ENCODE assay signal across 1 cellular context in the genomic region with DNA sequence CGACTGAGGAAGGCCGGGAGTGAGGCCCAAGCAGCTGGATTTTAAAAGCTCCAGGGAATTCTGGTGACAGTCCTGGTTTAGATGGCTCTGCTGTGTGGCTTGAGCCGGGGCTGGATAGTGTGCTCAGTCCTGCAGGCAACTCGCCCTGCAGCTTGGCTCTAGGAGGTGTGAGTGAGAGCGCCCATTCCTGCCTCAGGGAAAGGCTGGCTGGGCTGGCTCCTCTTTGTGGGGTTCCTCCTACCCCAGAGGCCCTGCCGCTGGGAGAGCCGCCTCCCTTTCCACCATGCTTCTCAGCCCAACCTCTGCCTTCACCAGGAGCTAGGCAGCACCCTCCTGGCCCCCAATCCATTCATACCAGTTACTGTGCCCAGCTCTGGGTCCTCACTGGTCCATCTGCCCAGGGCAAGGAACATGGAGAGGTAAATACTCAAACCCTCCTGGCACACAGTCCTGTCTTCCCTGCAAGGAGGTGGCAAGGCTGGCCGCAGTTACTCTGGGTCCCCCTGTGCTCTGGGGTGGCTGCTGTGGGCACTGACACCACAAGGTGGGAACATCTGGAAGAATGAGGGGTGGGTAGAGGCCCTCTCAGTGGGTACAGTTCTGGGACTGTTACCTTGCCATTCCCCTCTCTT.
TF ChIP-seq lines count a peak whose summit lies in the region.

No MANE protein-coding gene starts in this region.

TF ChIP-seq in H1, 55 proteins besides CTCF, POLR2A, EP300 and RAD21:
- TF ChIP-seq CHD2 (IDR thresholded peaks at IDR 0.05; ENCODE audit: low read length) (no peak), NANOG (IDR thresholded peaks at IDR 0.05; ENCODE audit: insufficient read depth, low read depth, low read length, poor library complexity, severe bottlenecking) (no peak), KDM1A (IDR thresholded peaks at IDR 0.05; ENCODE audit: borderline replicate concordance, low read length) (no peak), NRF1 (IDR thresholded peaks at IDR 0.05; ENCODE audit: low read depth, low read length) (no peak), JUN (IDR thresholded peaks at IDR 0.05; ENCODE audit: low read depth, low read length) (no peak), YY1 (IDR thresholded peaks at IDR 0.05; ENCODE audit: low read depth, low read length) (no peak), CBX8 (IDR thresholded peaks at IDR 0.05; ENCODE audit: borderline replicate concordance, low read depth, low read length) (no peak), SP2 (IDR thresholded peaks at IDR 0.05; ENCODE audit: low read length) (no peak), JUND (IDR thresholded peaks at IDR 0.05; ENCODE audit: low read length) (no peak), TAF1 (IDR thresholded peaks at IDR 0.05; ENCODE audit: low read depth, low read length) (no peak), SIRT6 (IDR thresholded peaks at IDR 0.05; ENCODE audit: low read length) (no peak), TBP (IDR thresholded peaks at IDR 0.05; ENCODE audit: low read depth, low read length) (no peak), SAP30 (IDR thresholded peaks at IDR 0.05; ENCODE audit: insufficient read depth, insufficient replicate concordance, low read length) (no peak)
- TF ChIP-seq, protein P1, sequence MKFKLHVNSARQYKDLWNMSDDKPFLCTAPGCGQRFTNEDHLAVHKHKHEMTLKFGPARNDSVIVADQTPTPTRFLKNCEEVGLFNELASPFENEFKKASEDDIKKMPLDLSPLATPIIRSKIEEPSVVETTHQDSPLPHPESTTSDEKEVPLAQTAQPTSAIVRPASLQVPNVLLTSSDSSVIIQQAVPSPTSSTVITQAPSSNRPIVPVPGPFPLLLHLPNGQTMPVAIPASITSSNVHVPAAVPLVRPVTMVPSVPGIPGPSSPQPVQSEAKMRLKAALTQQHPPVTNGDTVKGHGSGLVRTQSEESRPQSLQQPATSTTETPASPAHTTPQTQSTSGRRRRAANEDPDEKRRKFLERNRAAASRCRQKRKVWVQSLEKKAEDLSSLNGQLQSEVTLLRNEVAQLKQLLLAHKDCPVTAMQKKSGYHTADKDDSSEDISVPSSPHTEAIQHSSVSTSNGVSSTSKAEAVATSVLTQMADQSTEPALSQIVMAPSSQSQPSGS (IDR thresholded peaks at IDR 0.05; ENCODE audit: low read length): no peak
- TF ChIP-seq, protein P2, sequence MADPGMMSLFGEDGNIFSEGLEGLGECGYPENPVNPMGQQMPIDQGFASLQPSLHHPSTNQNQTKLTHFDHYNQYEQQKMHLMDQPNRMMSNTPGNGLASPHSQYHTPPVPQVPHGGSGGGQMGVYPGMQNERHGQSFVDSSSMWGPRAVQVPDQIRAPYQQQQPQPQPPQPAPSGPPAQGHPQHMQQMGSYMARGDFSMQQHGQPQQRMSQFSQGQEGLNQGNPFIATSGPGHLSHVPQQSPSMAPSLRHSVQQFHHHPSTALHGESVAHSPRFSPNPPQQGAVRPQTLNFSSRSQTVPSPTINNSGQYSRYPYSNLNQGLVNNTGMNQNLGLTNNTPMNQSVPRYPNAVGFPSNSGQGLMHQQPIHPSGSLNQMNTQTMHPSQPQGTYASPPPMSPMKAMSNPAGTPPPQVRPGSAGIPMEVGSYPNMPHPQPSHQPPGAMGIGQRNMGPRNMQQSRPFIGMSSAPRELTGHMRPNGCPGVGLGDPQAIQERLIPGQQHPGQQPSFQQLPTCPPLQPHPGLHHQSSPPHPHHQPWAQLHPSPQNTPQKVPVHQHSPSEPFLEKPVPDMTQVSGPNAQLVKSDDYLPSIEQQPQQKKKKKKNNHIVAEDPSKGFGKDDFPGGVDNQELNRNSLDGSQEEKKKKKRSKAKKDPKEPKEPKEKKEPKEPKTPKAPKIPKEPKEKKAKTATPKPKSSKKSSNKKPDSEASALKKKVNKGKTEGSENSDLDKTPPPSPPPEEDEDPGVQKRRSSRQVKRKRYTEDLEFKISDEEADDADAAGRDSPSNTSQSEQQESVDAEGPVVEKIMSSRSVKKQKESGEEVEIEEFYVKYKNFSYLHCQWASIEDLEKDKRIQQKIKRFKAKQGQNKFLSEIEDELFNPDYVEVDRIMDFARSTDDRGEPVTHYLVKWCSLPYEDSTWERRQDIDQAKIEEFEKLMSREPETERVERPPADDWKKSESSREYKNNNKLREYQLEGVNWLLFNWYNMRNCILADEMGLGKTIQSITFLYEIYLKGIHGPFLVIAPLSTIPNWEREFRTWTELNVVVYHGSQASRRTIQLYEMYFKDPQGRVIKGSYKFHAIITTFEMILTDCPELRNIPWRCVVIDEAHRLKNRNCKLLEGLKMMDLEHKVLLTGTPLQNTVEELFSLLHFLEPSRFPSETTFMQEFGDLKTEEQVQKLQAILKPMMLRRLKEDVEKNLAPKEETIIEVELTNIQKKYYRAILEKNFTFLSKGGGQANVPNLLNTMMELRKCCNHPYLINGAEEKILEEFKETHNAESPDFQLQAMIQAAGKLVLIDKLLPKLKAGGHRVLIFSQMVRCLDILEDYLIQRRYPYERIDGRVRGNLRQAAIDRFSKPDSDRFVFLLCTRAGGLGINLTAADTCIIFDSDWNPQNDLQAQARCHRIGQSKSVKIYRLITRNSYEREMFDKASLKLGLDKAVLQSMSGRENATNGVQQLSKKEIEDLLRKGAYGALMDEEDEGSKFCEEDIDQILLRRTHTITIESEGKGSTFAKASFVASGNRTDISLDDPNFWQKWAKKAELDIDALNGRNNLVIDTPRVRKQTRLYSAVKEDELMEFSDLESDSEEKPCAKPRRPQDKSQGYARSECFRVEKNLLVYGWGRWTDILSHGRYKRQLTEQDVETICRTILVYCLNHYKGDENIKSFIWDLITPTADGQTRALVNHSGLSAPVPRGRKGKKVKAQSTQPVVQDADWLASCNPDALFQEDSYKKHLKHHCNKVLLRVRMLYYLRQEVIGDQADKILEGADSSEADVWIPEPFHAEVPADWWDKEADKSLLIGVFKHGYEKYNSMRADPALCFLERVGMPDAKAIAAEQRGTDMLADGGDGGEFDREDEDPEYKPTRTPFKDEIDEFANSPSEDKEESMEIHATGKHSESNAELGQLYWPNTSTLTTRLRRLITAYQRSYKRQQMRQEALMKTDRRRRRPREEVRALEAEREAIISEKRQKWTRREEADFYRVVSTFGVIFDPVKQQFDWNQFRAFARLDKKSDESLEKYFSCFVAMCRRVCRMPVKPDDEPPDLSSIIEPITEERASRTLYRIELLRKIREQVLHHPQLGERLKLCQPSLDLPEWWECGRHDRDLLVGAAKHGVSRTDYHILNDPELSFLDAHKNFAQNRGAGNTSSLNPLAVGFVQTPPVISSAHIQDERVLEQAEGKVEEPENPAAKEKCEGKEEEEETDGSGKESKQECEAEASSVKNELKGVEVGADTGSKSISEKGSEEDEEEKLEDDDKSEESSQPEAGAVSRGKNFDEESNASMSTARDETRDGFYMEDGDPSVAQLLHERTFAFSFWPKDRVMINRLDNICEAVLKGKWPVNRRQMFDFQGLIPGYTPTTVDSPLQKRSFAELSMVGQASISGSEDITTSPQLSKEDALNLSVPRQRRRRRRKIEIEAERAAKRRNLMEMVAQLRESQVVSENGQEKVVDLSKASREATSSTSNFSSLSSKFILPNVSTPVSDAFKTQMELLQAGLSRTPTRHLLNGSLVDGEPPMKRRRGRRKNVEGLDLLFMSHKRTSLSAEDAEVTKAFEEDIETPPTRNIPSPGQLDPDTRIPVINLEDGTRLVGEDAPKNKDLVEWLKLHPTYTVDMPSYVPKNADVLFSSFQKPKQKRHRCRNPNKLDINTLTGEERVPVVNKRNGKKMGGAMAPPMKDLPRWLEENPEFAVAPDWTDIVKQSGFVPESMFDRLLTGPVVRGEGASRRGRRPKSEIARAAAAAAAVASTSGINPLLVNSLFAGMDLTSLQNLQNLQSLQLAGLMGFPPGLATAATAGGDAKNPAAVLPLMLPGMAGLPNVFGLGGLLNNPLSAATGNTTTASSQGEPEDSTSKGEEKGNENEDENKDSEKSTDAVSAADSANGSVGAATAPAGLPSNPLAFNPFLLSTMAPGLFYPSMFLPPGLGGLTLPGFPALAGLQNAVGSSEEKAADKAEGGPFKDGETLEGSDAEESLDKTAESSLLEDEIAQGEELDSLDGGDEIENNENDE (IDR thresholded peaks at IDR 0.05; ENCODE audit: insufficient replicate concordance, low read length): no peak
- TF ChIP-seq, protein P3, sequence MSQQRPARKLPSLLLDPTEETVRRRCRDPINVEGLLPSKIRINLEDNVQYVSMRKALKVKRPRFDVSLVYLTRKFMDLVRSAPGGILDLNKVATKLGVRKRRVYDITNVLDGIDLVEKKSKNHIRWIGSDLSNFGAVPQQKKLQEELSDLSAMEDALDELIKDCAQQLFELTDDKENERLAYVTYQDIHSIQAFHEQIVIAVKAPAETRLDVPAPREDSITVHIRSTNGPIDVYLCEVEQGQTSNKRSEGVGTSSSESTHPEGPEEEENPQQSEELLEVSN (IDR thresholded peaks at IDR 0.05): no peak
